9 cellular contexts compared by ENCODE assay signal in the genomic region with DNA sequence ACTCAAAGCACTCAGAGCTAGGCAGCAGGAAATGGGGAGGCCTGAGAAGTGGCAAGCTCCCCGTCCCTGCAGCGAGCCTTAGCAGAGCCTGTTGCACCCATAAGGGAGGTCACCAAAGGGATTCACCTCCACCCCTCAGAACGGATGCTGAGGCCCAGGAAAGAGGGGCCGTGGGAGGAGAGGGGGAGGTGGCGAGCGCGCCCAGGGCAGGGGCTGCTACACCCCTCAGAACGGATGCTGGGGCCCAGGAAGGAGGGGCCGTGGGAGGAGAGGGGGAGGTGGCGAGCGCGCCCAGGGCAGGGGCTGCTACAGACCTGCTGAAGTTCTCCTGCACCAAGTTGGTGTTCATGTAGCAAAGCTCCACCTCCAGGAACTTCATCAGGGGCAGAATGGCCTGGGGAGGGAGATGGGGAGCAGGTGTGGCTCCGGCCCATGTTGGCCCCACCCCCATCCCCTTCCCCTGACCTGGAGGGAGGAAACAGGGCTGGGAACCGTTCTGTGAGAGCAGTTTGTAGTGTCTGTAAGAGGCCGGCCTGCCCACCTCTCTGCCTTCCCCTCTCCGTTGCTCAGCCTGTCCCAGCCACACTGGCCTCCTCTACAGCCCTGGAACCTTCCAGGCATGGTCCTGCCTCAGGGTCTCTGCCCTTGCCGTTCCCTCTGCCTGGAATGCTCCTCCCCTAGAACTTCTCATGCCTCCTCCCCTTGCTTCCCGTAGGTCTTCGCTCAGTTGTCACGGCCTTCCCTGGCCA. TPM values are rescaled to one million over a fixed set of nuclear protein-coding genes. Genes with fewer than 3 reads are reported as not detected.
DNase-seq lines count a peak whose midpoint lies in the region; ATAC-seq, FAIRE-seq and TF ChIP-seq lines count a peak whose summit lies in the region.
"Had no signal": no experiment of that assay in that cellular context is flagged by ENCODE, and none has a peak within 500 bp of the region (broad histone marks: within the 10 kb centered on the region; RNA-seq: fewer than 3 reads in every experiment).

No MANE protein-coding gene starts in this region.

- no peak overlapping the region for H3K4me3 ChIP-seq in keratinocyte (ENCODE audit: control insufficient read depth in 2 of 3, extremely low read depth in 1 of 3, insufficient read depth in 2 of 3, low read depth in 1 of 3, low read length in 3 of 3)
- no peak overlapping the region for H3K4me3 ChIP-seq in testis
- H3K4me3 ChIP-seq: lung had no signal

- H3K27ac ChIP-seq in keratinocyte (ENCODE audit: control insufficient read depth, insufficient read depth, low read length) = no peak overlapping the region
- no peak overlapping the region for H3K27ac ChIP-seq in testis

- intact Hi-C loops in testis (cut with DNase I; ENCODE audit: low total_unique reads) = no loop called here

- no peaks in the 10 kb centered on the region for H4K20me1 ChIP-seq in keratinocyte (ENCODE audit: control insufficient read depth, extremely low read depth, insufficient read depth, low read length)

- peak in 4 of 6 experiments; percentile 28 to 52 (median 39) for DNase-seq in stimulated activated naive CD4-positive, alpha-beta T cell (lab: John Stamatoyannopoulos, UW)
- no peak for DNase-seq in stimulated activated naive CD4-positive, alpha-beta T cell treated with Interleukin-2 at 50 U/mL for 16 hours (lab: John Stamatoyannopoulos, UW)
- peak; percentile 45 for DNase-seq in activated naive CD4-positive, alpha-beta T cell treated with Interleukin-2 at 50 U/mL for 16 hours
- DNase-seq in keratinocyte (ENCODE audit: low read depth, low spot score) (no peak), GM13976 (ENCODE audit: low spot score) (no peak), testis (no peak), mesenteric fat pad (ENCODE audit: low spot score) (no peak)

- H3K9me3 ChIP-seq in keratinocyte (ENCODE audit: control insufficient read depth, low read depth, low read length) (no peaks in the 10 kb centered on the region), testis (no peaks in the 10 kb centered on the region)

- H3K36me3 ChIP-seq in keratinocyte (ENCODE audit: control insufficient read depth in 2 of 2, extremely low read depth in 1 of 2, insufficient read depth in 2 of 2, low read length in 2 of 2) = no peaks in the 10 kb centered on the region
- H3K36me3 ChIP-seq in testis (ENCODE audit: low read depth, missing control alignments) = no peaks in the 10 kb centered on the region

- no peak for TF ChIP-seq POLR2A in testis (IDR thresholded peaks at IDR 0.05)

- FAIRE-seq in keratinocyte (lab: Jason Lieb, UNC) = no peak

- H3K4me1 ChIP-seq in keratinocyte (ENCODE audit: control insufficient read depth, extremely low read depth, insufficient read depth, low read length) (peaks cover 3% of the 10 kb centered on the region), testis (peaks cover 2% of the 10 kb centered on the region)

- no peak for TF ChIP-seq CTCF in keratinocyte (optimal IDR thresholded peaks at IDR 0.05 in 1 of 3, IDR thresholded peaks at IDR 0.05 in 1 of 3, conservative IDR thresholded peaks at IDR 0.05 in 1 of 3; ENCODE audit: extremely low read depth in 1 of 3, insufficient read depth in 2 of 3, low read length in 3 of 3)
- no peak for TF ChIP-seq CTCF in GM13976 (IDR thresholded peaks at IDR 0.05; ENCODE audit: borderline replicate concordance, control extremely low read depth, extremely low read depth, insufficient read depth, missing control alignments)
- no peak for TF ChIP-seq CTCF in testis (IDR thresholded peaks at IDR 0.05)

- in situ Hi-C loops in GM13976 (cut with MboI; ENCODE audit: low sequenced_read_pairs, unreplicated experiment) = no loop called here

- H2AFZ ChIP-seq in keratinocyte (ENCODE audit: control insufficient read depth, low read length) = peak overlapping the region; percentile 51

- WGBS in testis, 2 donors = 79 to 81% methylated on average over 18 to 20 of the region's 20 CpGs

- no peaks in the 10 kb centered on the region for H3K27me3 ChIP-seq in keratinocyte (ENCODE audit: control insufficient read depth, extremely low read depth, insufficient read depth, low read length)
- H3K27me3 ChIP-seq in testis = no peaks in the 10 kb centered on the region

- dilution Hi-C loops in keratinocyte (cut with MboI; ENCODE audit: extremely low pct_ligation_motif_present, low sequenced_read_pairs) = no loop called here

- H3K4me2 ChIP-seq in keratinocyte (ENCODE audit: control insufficient read depth, extremely low read depth, insufficient read depth, low read depth, low read length) = no peak overlapping the region

- no peak for ATAC-seq in HG03108 (IDR thresholded peaks at IDR 0.05; ENCODE audit: unreplicated experiment)

- no peak overlapping the region for H3K9ac ChIP-seq in keratinocyte (ENCODE audit: control insufficient read depth, extremely low read depth, insufficient read depth, low read length)

- no peaks in the 10 kb centered on the region for H3K79me2 ChIP-seq in keratinocyte (ENCODE audit: control insufficient read depth, insufficient read depth, low read length)

- H3K9me1 ChIP-seq in keratinocyte (ENCODE audit: control insufficient read depth, extremely low read depth, insufficient read depth, low read length) = no peaks in the 10 kb centered on the region

RNA-seq across cellular contexts. Expression of gene UNC13D, which starts 11.4 kb away (rescaled TPM):
- 0.25 to 0.79 TPM (median 0.36 TPM) in 3 replicates for polyA plus RNA-seq in keratinocyte
- 0.55 TPM for polyA plus RNA-seq in keratinocyte (2011; ENCODE audit: low read depth)
- polyA plus RNA-seq in keratinocyte (2011; cell fraction: cytosol; rRNA removed) = 0.23 and 0.35 TPM in 2 replicates
- 1.0 and 2.1 TPM in 2 replicates for polyA plus RNA-seq in keratinocyte (2011; cell fraction: nucleus; rRNA removed)
- polyA plus RNA-seq in keratinocyte (2012; ENCODE audit: low replicate concordance) = 0.80 and 1.8 TPM in 2 replicates
- 0.56 to 3.9 TPM (median 2.7 TPM) in 3 replicates for polyA minus RNA-seq in keratinocyte
- polyA minus RNA-seq in keratinocyte (2011; cell fraction: cytosol; rRNA and poly(A)+ RNA removed) = 1.5 TPM
- polyA minus RNA-seq in keratinocyte (2011; cell fraction: nucleus; rRNA and poly(A)+ RNA removed) = 1.1 and 2.3 TPM in 2 replicates
- 10 to 100 TPM; 15.0 to 20.4 TPM for total RNA-seq in testis
- polyA plus RNA-seq in testis (ENCODE audit: insufficient read depth, low read depth, low replicate concordance) = 10.2 TPM
- total RNA-seq in mesenteric fat pad = 12.8 TPM

RNA-seq across cellular contexts. Expression of gene WBP2, which starts 22.3 kb away (rescaled TPM):
- polyA plus RNA-seq in keratinocyte = 17.0 to 41.4 TPM (median 23.3 TPM) in 3 replicates
- polyA plus RNA-seq in keratinocyte (2011; ENCODE audit: low read depth) = 96.6 TPM
- 21.2 and 27.5 TPM in 2 replicates for polyA plus RNA-seq in keratinocyte (2011; cell fraction: cytosol; rRNA removed)
- polyA plus RNA-seq in keratinocyte (2011; cell fraction: nucleus; rRNA removed) = 26.9 and 37.0 TPM in 2 replicates
- 66.2 and 117 TPM in 2 replicates for polyA plus RNA-seq in keratinocyte (2012; ENCODE audit: low replicate concordance)
- polyA minus RNA-seq in keratinocyte = 16.5 to 43.8 TPM (median 26.9 TPM) in 3 replicates
- 35.9 TPM for polyA minus RNA-seq in keratinocyte (2011; cell fraction: cytosol; rRNA and poly(A)+ RNA removed)
- 15.3 and 24.4 TPM in 2 replicates for polyA minus RNA-seq in keratinocyte (2011; cell fraction: nucleus; rRNA and poly(A)+ RNA removed)
- 100 to 1,000 TPM in 1 of 2 donors, 10 to 100 TPM in 1; 96.1 to 127 TPM for total RNA-seq in testis
- polyA plus RNA-seq in testis (ENCODE audit: insufficient read depth, low read depth, low replicate concordance) = 217 TPM
- 125 TPM for total RNA-seq in mesenteric fat pad

RNA-seq across cellular contexts. Expression of gene TRIM47, which starts 45.6 kb away (rescaled TPM):
- 9.4 to 20.7 TPM (median 10.9 TPM) in 3 replicates for polyA plus RNA-seq in keratinocyte
- polyA plus RNA-seq in keratinocyte (2011; ENCODE audit: low read depth) = 2.0 TPM
- 9.2 and 15.3 TPM in 2 replicates for polyA plus RNA-seq in keratinocyte (2011; cell fraction: cytosol; rRNA removed)
- 14.9 and 19.4 TPM in 2 replicates for polyA plus RNA-seq in keratinocyte (2011; cell fraction: nucleus; rRNA removed)
- polyA plus RNA-seq in keratinocyte (2012; ENCODE audit: low replicate concordance) = 14.6 and 22.2 TPM in 2 replicates
- polyA minus RNA-seq in keratinocyte = 7.4 to 33.9 TPM (median 11.7 TPM) in 3 replicates
- 24.4 TPM for polyA minus RNA-seq in keratinocyte (2011; cell fraction: cytosol; rRNA and poly(A)+ RNA removed)
- 8.6 and 8.8 TPM in 2 replicates for polyA minus RNA-seq in keratinocyte (2011; cell fraction: nucleus; rRNA and poly(A)+ RNA removed)
- 10 to 100 TPM; 43.5 to 48.6 TPM for total RNA-seq in testis
- polyA plus RNA-seq in testis (ENCODE audit: insufficient read depth, low read depth, low replicate concordance) = 18.3 TPM
- 35.7 TPM for total RNA-seq in mesenteric fat pad

RNA-seq across cellular contexts. Expression of gene UNK, which starts 48.2 kb away (rescaled TPM):
- 10.4 to 13.0 TPM (median 10.9 TPM) in 3 replicates for polyA plus RNA-seq in keratinocyte
- polyA plus RNA-seq in keratinocyte (2011; ENCODE audit: low read depth) = 5.4 TPM
- polyA plus RNA-seq in keratinocyte (2011; cell fraction: cytosol; rRNA removed) = 8.0 and 11.7 TPM in 2 replicates
- polyA plus RNA-seq in keratinocyte (2011; cell fraction: nucleus; rRNA removed) = 13.5 and 17.6 TPM in 2 replicates
- polyA plus RNA-seq in keratinocyte (2012; ENCODE audit: low replicate concordance) = 8.5 and 9.9 TPM in 2 replicates
- 7.9 to 13.9 TPM (median 8.5 TPM) in 3 replicates for polyA minus RNA-seq in keratinocyte
- 7.9 TPM for polyA minus RNA-seq in keratinocyte (2011; cell fraction: cytosol; rRNA and poly(A)+ RNA removed)
- 8.9 and 16.8 TPM in 2 replicates for polyA minus RNA-seq in keratinocyte (2011; cell fraction: nucleus; rRNA and poly(A)+ RNA removed)
- total RNA-seq in testis = 10 to 100 TPM; 57.2 to 76.0 TPM
- polyA plus RNA-seq in testis (ENCODE audit: insufficient read depth, low read depth, low replicate concordance) = 66.7 TPM
- total RNA-seq in mesenteric fat pad = 24.6 TPM

Comparison
In these comparisons a context has a peak if more than half of its experiments do, and no peak if none do; other contexts are left out.
1. DNase-seq: peak in stimulated activated naive CD4-positive, alpha-beta T cell (4 of 6) and activated naive CD4-positive, alpha-beta T cell treated with Interleukin-2 at 50 U/mL for 16 hours (single experiment); none in stimulated activated naive CD4-positive, alpha-beta T cell treated with Interleukin-2 at 50 U/mL for 16 hours (single experiment), keratinocyte (single experiment), GM13976 (single experiment), testis (single experiment) and mesenteric fat pad (single experiment).